In genomic region chr14:99231850-99232401, GRCh38 we compare ENCODE assay signal across 10 cellular contexts. TPM values are rescaled to one million over a fixed set of nuclear protein-coding genes. Genes with fewer than 3 reads are reported as not detected.
DNase-seq lines count a peak whose midpoint lies in the region; ATAC-seq and TF ChIP-seq lines count a peak whose summit lies in the region.
"Had no signal": no experiment of that assay in that cellular context is flagged by ENCODE, and none has a peak within 500 bp of the region (broad histone marks: within the 10 kb centered on the region; RNA-seq: fewer than 3 reads in every experiment).

No MANE protein-coding gene starts in this region.

- BruUV-seq in MCF 10A (replicated peaks; lab: Mats Ljungman, UMichigan), result no TSS peak

- peak overlapping the region; percentile 97 for H3K27ac Mint-ChIP-seq in activated naive CD8-positive, alpha-beta T cell treated with anti-CD3 and anti-CD28 coated beads, Interleukin-2, amount 10 ng/mL, durations not matched to agents 7 days and 5 days
- H3K27ac Mint-ChIP-seq in MCF 10A (ENCODE audit: low read depth, unreplicated experiment), result no peak overlapping the region
- H3K27ac Mint-ChIP-seq: B cell had no signal

- peaks cover 88% of the 10 kb centered on the region for H3K4me1 Mint-ChIP-seq in activated naive CD8-positive, alpha-beta T cell treated with anti-CD3 and anti-CD28 coated beads, Interleukin-2, amount 10 ng/mL, durations not matched to agents 7 days and 5 days
- H3K4me1 Mint-ChIP-seq in MCF 10A (ENCODE audit: insufficient read depth, unreplicated experiment), result no peaks in the 10 kb centered on the region
- H3K4me1 Mint-ChIP-seq: B cell had no signal

- TF ChIP-seq CTCF in left lung (IDR thresholded peaks at IDR 0.05), result no peak
- no peak for TF ChIP-seq CTCF in vagina (IDR thresholded peaks at IDR 0.05)
- no peak for TF ChIP-seq CTCF in coronary artery (IDR thresholded peaks at IDR 0.05)
- no peak for TF ChIP-seq CTCF in MCF 10A (IDR thresholded peaks at IDR 0.05; ENCODE audit: unreplicated experiment)

- H3K27me3 ChIP-seq in left lung (peaks cover 4 to 78% of the 10 kb centered on the region in 2 donors), vagina (no peaks in the 10 kb centered on the region)

- H3K9me3 ChIP-seq in left lung (peaks cover 0 to 2% of the 10 kb centered on the region in 2 donors), vagina (no peaks in the 10 kb centered on the region)

- intact Hi-C loops in Right ventricle myocardium inferior (cut with DNase I), result no loop called here
- intact Hi-C loops in Right ventricle myocardium superior (cut with DNase I), result no loop called here
- intact Hi-C loops in left lung (cut with DNase I), result no loop called here
- intact Hi-C loops in vagina (cut with DNase I), result no loop called here
- intact Hi-C loops in MCF 10A (cut with micrococcal nuclease), result no loop called here

- CTCF ChIA-PET in MCF 10A (lab: Yijun Ruan, JAX), result no interaction called here

- ATAC-seq in Right ventricle myocardium inferior (no peak), Right ventricle myocardium superior (ENCODE audit: poor library complexity) (no peak), left lung (peak; percentile 37)
- ATAC-seq in activated naive CD8-positive, alpha-beta T cell treated with anti-CD3 and anti-CD28 coated beads, Interleukin-2, amount 10 ng/mL, durations not matched to agents 7 days and 5 days (ENCODE audit: low read depth), result peak; percentile 15

- no peaks in the 10 kb centered on the region for H3K4me1 ChIP-seq in left lung
- peaks cover 57% of the 10 kb centered on the region for H3K4me1 ChIP-seq in vagina

- DNase-seq in Right ventricle myocardium inferior (ENCODE audit: missing footprints) (peak; percentile 54), Right ventricle myocardium superior (no peak), left lung (no peak), vagina (ENCODE audit: extremely low spot score in 2 of 2) (no peak), NOMO-1 (lab: John Stamatoyannopoulos, UW; ENCODE audit: unreplicated experiment in 2 of 2) (no peak), coronary artery (ENCODE audit: low spot score) (no peak), MCF 10A (ENCODE audit: unreplicated experiment) (no peak)
- DNase-seq in activated naive CD8-positive, alpha-beta T cell treated with anti-CD3 and anti-CD28 coated beads, Interleukin-2, amount 10 ng/mL, durations not matched to agents 7 days and 5 days, result peak; percentile 60
- DNase-seq: head of caudate nucleus had no signal

- H3K4me3 ChIP-seq in left lung (no peak overlapping the region), vagina (no peak overlapping the region), coronary artery (no peak overlapping the region)

- H3K9me3 Mint-ChIP-seq in activated naive CD8-positive, alpha-beta T cell treated with anti-CD3 and anti-CD28 coated beads, Interleukin-2, amount 10 ng/mL, durations not matched to agents 7 days and 5 days, result no peaks in the 10 kb centered on the region
- H3K9me3 Mint-ChIP-seq in MCF 10A (ENCODE audit: unreplicated experiment), result peaks cover 7% of the 10 kb centered on the region

- H3K27ac ChIP-seq in left lung (no peak overlapping the region), vagina (peak overlapping the region; percentile 47), coronary artery (no peak overlapping the region)

- H3K36me3 ChIP-seq in left lung (no peaks in the 10 kb centered on the region), vagina (no peaks in the 10 kb centered on the region)

- peak overlapping the region; percentile 85 for H3K4me3 Mint-ChIP-seq in activated naive CD8-positive, alpha-beta T cell treated with anti-CD3 and anti-CD28 coated beads, Interleukin-2, amount 10 ng/mL, durations not matched to agents 7 days and 5 days
- H3K4me3 Mint-ChIP-seq in MCF 10A (ENCODE audit: unreplicated experiment), result no peak overlapping the region
- H3K4me3 Mint-ChIP-seq: B cell had no signal

- no peaks in the 10 kb centered on the region for H3K27me3 Mint-ChIP-seq in activated naive CD8-positive, alpha-beta T cell treated with anti-CD3 and anti-CD28 coated beads, Interleukin-2, amount 10 ng/mL, durations not matched to agents 7 days and 5 days
- no peaks in the 10 kb centered on the region for H3K27me3 Mint-ChIP-seq in MCF 10A (ENCODE audit: insufficient read depth, unreplicated experiment)

- TF ChIP-seq POLR2A in vagina (IDR thresholded peaks at IDR 0.05), result no peak

- H3K36me3 Mint-ChIP-seq in activated naive CD8-positive, alpha-beta T cell treated with anti-CD3 and anti-CD28 coated beads, Interleukin-2, amount 10 ng/mL, durations not matched to agents 7 days and 5 days, result peaks cover 29% of the 10 kb centered on the region
- H3K36me3 Mint-ChIP-seq in MCF 10A (ENCODE audit: insufficient read depth, unreplicated experiment), result no peaks in the 10 kb centered on the region

- POLR2A ChIA-PET in activated naive CD8-positive, alpha-beta T cell treated with anti-CD3 and anti-CD28 coated beads, Interleukin-2, amount 10 ng/mL, durations not matched to agents 7 days and 5 days (lab: Charles Lee), result interaction anchor here (0.8 to 23.5 kb wide), 9 partner anchors 9 to 42 kb away, joined by 4 to 796 read pairs (median 28); partner anchors contain the start of gene BCL11B
- POLR2A ChIA-PET in MCF 10A (lab: Yijun Ruan, JAX), result no interaction called here

RNA-seq across cellular contexts. Expression of gene BCL11B, which starts 40.1 kb away (rescaled TPM):
- total RNA-seq in Right ventricle myocardium inferior (0.14 TPM), Right ventricle myocardium superior (0.08 TPM), left lung (1 to 10 TPM; 1.4 to 2.4 TPM), vagina (11.5 TPM), MCF 10A (2022) (0.84 and 1.4 TPM in 2 replicates)
- 100 to 1,000 TPM in 1 of 2 experiments, 10 to 100 TPM in 1; 99.5 to 104 TPM for total RNA-seq in activated naive CD8-positive, alpha-beta T cell treated with anti-CD3 and anti-CD28 coated beads, Interleukin-2, amount 10 ng/mL, durations not matched to agents 7 days and 5 days

Comparison
In these comparisons a context has a peak if more than half of its experiments do, and no peak if none do; other contexts are left out.
1. DNase-seq: peak in Right ventricle myocardium inferior (single experiment) and activated naive CD8-positive, alpha-beta T cell treated with anti-CD3 and anti-CD28 coated beads, Interleukin-2, amount 10 ng/mL, durations not matched to agents 7 days and 5 days (single experiment); none in Right ventricle myocardium superior (single experiment), left lung (0 of 2), vagina (0 of 2), NOMO-1 (0 of 2), coronary artery (single experiment) and MCF 10A (single experiment).
2. ATAC-seq: peak in activated naive CD8-positive, alpha-beta T cell treated with anti-CD3 and anti-CD28 coated beads, Interleukin-2, amount 10 ng/mL, durations not matched to agents 7 days and 5 days (single experiment) and left lung (single experiment); none in Right ventricle myocardium inferior (single experiment) and Right ventricle myocardium superior (single experiment).